ENCODE assay signal across 8 cellular contexts in the genomic region with DNA sequence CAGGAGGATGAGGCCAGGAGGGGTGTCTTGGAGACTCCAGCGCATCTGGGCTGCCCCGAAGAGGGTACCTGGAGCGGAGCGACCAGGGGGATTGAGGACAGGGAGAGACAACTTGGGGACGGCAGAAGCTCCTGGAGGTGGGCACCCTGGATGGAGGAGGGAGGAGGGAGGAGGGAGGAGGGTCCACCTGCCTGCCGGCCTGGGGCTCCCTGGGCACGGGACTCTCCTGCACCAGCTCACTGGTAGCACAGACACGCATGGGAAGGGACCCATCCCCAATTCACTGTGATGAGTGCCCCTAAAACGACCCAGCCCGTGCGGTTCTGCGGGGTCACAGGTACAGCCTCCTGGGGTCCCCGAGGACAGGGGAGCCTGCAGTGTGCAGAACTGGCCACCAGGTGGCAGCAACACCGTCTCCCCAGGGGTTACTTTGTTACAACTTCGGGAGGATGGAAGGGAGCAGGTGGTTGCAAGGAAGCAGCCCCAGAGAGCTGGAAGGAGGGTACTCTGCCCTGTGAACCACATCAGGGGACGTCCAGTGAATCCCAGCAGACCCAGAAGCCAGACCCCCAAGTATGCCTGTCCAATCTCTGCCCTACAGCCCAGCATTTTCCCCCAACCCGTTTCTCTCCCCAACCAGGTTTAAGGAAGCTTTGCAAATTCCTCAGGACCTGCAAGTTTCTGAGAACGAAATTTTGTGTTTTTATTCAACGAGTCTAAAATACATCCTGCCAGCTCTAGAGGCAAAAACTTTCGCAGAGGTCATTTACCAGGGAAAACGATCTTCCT.
DNase-seq lines count a peak whose midpoint lies in the region; ATAC-seq, FAIRE-seq and TF ChIP-seq lines count a peak whose summit lies in the region.

No MANE protein-coding gene starts in this region.

- H3K4me3 Mint-ChIP-seq in activated T-helper 2 cell treated with anti-CD3 and anti-CD28 coated beads, Interferon-gamma antibody, Interleukin-2, Interleukin-4, amounts not matched to agents 10 μg/mL and 5 μg/mL and 100 μg/mL, durations not matched to agents 14 hours and 24 hours and 36 hours (ENCODE audit: low read depth) = no peak overlapping the region
- H3K4me3 Mint-ChIP-seq in osteocyte (ENCODE audit: unreplicated experiment) = no peak overlapping the region

- no TSS peak for BruUV-seq in HCT116 (replicated peaks; lab: Mats Ljungman, UMichigan)

- RAD21 ChIA-PET in HCT116 (lab: Charles Lee; ENCODE audit: low non-redundant PET in 1 of 2, low total read pairs in 2 of 2, uncharacterized antibody in 2 of 2, unreplicated experiment in 2 of 2) = interaction anchor here in 1 of 2 experiments (0.6 kb wide), 1 partner anchor 236 kb away, joined by 3 read pairs; no protein-coding TSS in a partner anchor

- H2AFZ ChIP-seq in HCT116 (ENCODE audit: low read depth, low read length, poor library complexity, severe bottlenecking) = no peak overlapping the region

- H3K4me2 ChIP-seq in HCT116 (ENCODE audit: low read length) = no peak overlapping the region

- H3K27ac Mint-ChIP-seq in activated T-helper 2 cell treated with anti-CD3 and anti-CD28 coated beads, Interferon-gamma antibody, Interleukin-2, Interleukin-4, amounts not matched to agents 10 μg/mL and 5 μg/mL and 100 μg/mL, durations not matched to agents 14 hours and 24 hours and 36 hours = no peak overlapping the region
- no peak overlapping the region for H3K27ac Mint-ChIP-seq in osteocyte (ENCODE audit: unreplicated experiment)

- H3K27ac ChIP-seq in HCT116 (ENCODE audit: low read depth, low read length) (no peak overlapping the region), RWPE2 (ENCODE audit: poor library complexity, severe bottlenecking) (no peak overlapping the region), tibial artery (no peak overlapping the region)

- no peaks in the 10 kb centered on the region for H3K9me2 ChIP-seq in HCT116 (ENCODE audit: insufficient read depth)

- H3K27me3 ChIP-seq in HCT116 (ENCODE audit: insufficient read depth, low read length) (peaks cover 14% of the 10 kb centered on the region), RWPE2 (ENCODE audit: insufficient read depth, poor library complexity, severe bottlenecking) (no peaks in the 10 kb centered on the region), tibial artery (peaks cover 0 to 25% of the 10 kb centered on the region in 2 donors)

- no peak for TF ChIP-seq POLR2A in HCT116 (IDR thresholded peaks at IDR 0.05; ENCODE audit: borderline replicate concordance, extremely low read depth, insufficient read depth, insufficient read length)

- H4K20me1 ChIP-seq in HCT116 (ENCODE audit: insufficient read depth) = no peaks in the 10 kb centered on the region

- peak; percentile 83 for TF ChIP-seq RAD21 in HCT116 (IDR thresholded peaks at IDR 0.05; ENCODE audit: low read depth)

- H3K9me3 Mint-ChIP-seq in activated T-helper 2 cell treated with anti-CD3 and anti-CD28 coated beads, Interferon-gamma antibody, Interleukin-2, Interleukin-4, amounts not matched to agents 10 μg/mL and 5 μg/mL and 100 μg/mL, durations not matched to agents 14 hours and 24 hours and 36 hours = no peaks in the 10 kb centered on the region
- no peaks in the 10 kb centered on the region for H3K9me3 Mint-ChIP-seq in osteocyte (ENCODE audit: unreplicated experiment)

- no peaks in the 10 kb centered on the region for H3K36me3 ChIP-seq in HCT116 (ENCODE audit: control insufficient read depth in 1 of 2, insufficient read depth in 2 of 2, low read length in 2 of 2)
- no peaks in the 10 kb centered on the region for H3K36me3 ChIP-seq in RWPE2 (ENCODE audit: low read depth)
- no peaks in the 10 kb centered on the region for H3K36me3 ChIP-seq in tibial artery

- no peak for FAIRE-seq in frontal cortex (lab: Jason Lieb, UNC)

- H3K4me3 ChIP-seq in HCT116 (replicated peaks in 1 of 2; ENCODE audit: low read depth in 1 of 2, low read length in 2 of 2) (no peak overlapping the region), RWPE2 (ENCODE audit: severe bottlenecking) (no peak overlapping the region), tibial artery (no peak overlapping the region)

- no peaks in the 10 kb centered on the region for H3K79me2 ChIP-seq in HCT116 (ENCODE audit: insufficient read depth, low read length)

- no peaks in the 10 kb centered on the region for H3K27me3 Mint-ChIP-seq in activated T-helper 2 cell treated with anti-CD3 and anti-CD28 coated beads, Interferon-gamma antibody, Interleukin-2, Interleukin-4, amounts not matched to agents 10 μg/mL and 5 μg/mL and 100 μg/mL, durations not matched to agents 14 hours and 24 hours and 36 hours (ENCODE audit: low read depth)
- H3K27me3 Mint-ChIP-seq in osteocyte (ENCODE audit: unreplicated experiment) = peaks cover 2% of the 10 kb centered on the region

- intact Hi-C loops in HCT116 (cut with micrococcal nuclease) (loop anchor here (1.0 kb wide), 4 partner anchors 111 to 465 kb away; no protein-coding TSS in a partner anchor), tibial artery (cut with DNase I; ENCODE audit: low total_unique reads) (no loop called here)
- intact Hi-C loops in activated T-helper 2 cell treated with anti-CD3 and anti-CD28 coated beads, Interferon-gamma antibody, Interleukin-2, Interleukin-4, amounts not matched to agents 10 μg/mL and 5 μg/mL and 100 μg/mL, durations not matched to agents 14 hours and 24 hours and 36 hours (cut with micrococcal nuclease) = loop anchor here (2.0 to 5.0 kb wide), 2 partner anchors 237 to 465 kb away; no protein-coding TSS in a partner anchor

- CTCF ChIA-PET in HCT116 (lab: Charles Lee) = interaction anchor here (0.7 to 3.3 kb wide), 9 partner anchors 19 to 465 kb away, joined by 3 to 29 read pairs (median 3); no protein-coding TSS in a partner anchor

- H3K4me1 ChIP-seq in HCT116 (ENCODE audit: control insufficient read depth in 1 of 2, insufficient read depth in 2 of 2, low read length in 2 of 2) (no peaks in the 10 kb centered on the region), RWPE2 (ENCODE audit: insufficient read depth, poor library complexity, severe bottlenecking) (no peaks in the 10 kb centered on the region), tibial artery (peaks cover 2 to 9% (median 6%) of the 10 kb centered on the region in 4 donors)

- no peaks in the 10 kb centered on the region for H3K36me3 Mint-ChIP-seq in activated T-helper 2 cell treated with anti-CD3 and anti-CD28 coated beads, Interferon-gamma antibody, Interleukin-2, Interleukin-4, amounts not matched to agents 10 μg/mL and 5 μg/mL and 100 μg/mL, durations not matched to agents 14 hours and 24 hours and 36 hours (ENCODE audit: low read depth)
- no peaks in the 10 kb centered on the region for H3K36me3 Mint-ChIP-seq in osteocyte (ENCODE audit: unreplicated experiment)

- TF ChIP-seq CTCF in HCT116 (IDR thresholded peaks at IDR 0.05 in 2 of 3, conservative IDR thresholded peaks at IDR 0.05 in 1 of 3; ENCODE audit: borderline replicate concordance in 1 of 3, insufficient read depth in 1 of 3, low read depth in 2 of 3, low read length in 2 of 3) = peak; percentile 71 to 98 (median 98)
- TF ChIP-seq CTCF in RWPE2 (IDR thresholded peaks at IDR 0.05; ENCODE audit: poor library complexity, severe bottlenecking) = peak; percentile 82
- TF ChIP-seq CTCF in osteocyte (IDR thresholded peaks at IDR 0.05) = peak; percentile 87
- TF ChIP-seq CTCF in tibial artery (IDR thresholded peaks at IDR 0.05) = peak; percentile 86 to 96

- POLR2A ChIA-PET in HCT116 (lab: Charles Lee) = no interaction called here

- no peaks in the 10 kb centered on the region for H3K9me3 ChIP-seq in HCT116 (ENCODE audit: control insufficient read depth in 1 of 2, insufficient read depth in 1 of 2, low read depth in 1 of 2, low read length in 2 of 2)
- H3K9me3 ChIP-seq in RWPE2 (ENCODE audit: severe bottlenecking) = no peaks in the 10 kb centered on the region
- H3K9me3 ChIP-seq in tibial artery = no peaks in the 10 kb centered on the region

- no peak overlapping the region for H3K9ac ChIP-seq in HCT116 (ENCODE audit: low read length)

- no peaks in the 10 kb centered on the region for H3K4me1 Mint-ChIP-seq in activated T-helper 2 cell treated with anti-CD3 and anti-CD28 coated beads, Interferon-gamma antibody, Interleukin-2, Interleukin-4, amounts not matched to agents 10 μg/mL and 5 μg/mL and 100 μg/mL, durations not matched to agents 14 hours and 24 hours and 36 hours (ENCODE audit: low read depth)
- H3K4me1 Mint-ChIP-seq in osteocyte (ENCODE audit: unreplicated experiment) = no peaks in the 10 kb centered on the region

- peak; percentile 86 for ATAC-seq in HCT116
- peak; percentile 61; the same call in 1 of the 3 replicates for ATAC-seq in RWPE2 (ENCODE audit: low read depth)
- no peak for ATAC-seq in GM21723 (IDR thresholded peaks at IDR 0.05; ENCODE audit: unreplicated experiment)

- DNase-seq in C1 segment of cervical spinal cord (lab: John Stamatoyannopoulos, UW) = peak in 12 of 14 donors; percentile 8 to 54 (median 20)
- peak; percentile 13 for DNase-seq in HCT116 (ENCODE audit: low read depth, low spot score)
- DNase-seq in RWPE2 (ENCODE audit: low spot score) = no peak
- DNase-seq in activated T-helper 2 cell treated with anti-CD3 and anti-CD28 coated beads, Interferon-gamma antibody, Interleukin-2, Interleukin-4, amounts not matched to agents 10 μg/mL and 5 μg/mL and 100 μg/mL, durations not matched to agents 14 hours and 24 hours and 36 hours (ENCODE audit: low spot score) = peak; percentile 46
- DNase-seq in frontal cortex (ENCODE audit: low spot score in 2 of 2) = peak; percentile 61 to 79
- DNase-seq in osteocyte (ENCODE audit: extremely low spot score, unreplicated experiment) = no peak
- peak in 1 of 2 donors; percentile 65 for DNase-seq in tibial artery

TF ChIP-seq in HCT116, 20 proteins besides CTCF, POLR2A, EP300 and RAD21 (continues in another document):
- TF ChIP-seq FOSL1 (IDR thresholded peaks at IDR 0.05; ENCODE audit: low read depth) = no peak
- TF ChIP-seq SIN3A (IDR thresholded peaks at IDR 0.05; ENCODE audit: low read depth) = no peak
- no peak for TF ChIP-seq ZBTB33 (IDR thresholded peaks at IDR 0.05; ENCODE audit: extremely low read depth, insufficient replicate concordance, low read length)

Comparison
In these comparisons a context has a peak if more than half of its experiments do, and no peak if none do; other contexts are left out.
1. DNase-seq: peak in C1 segment of cervical spinal cord (12 of 14), HCT116 (single experiment), activated T-helper 2 cell treated with anti-CD3 and anti-CD28 coated beads, Interferon-gamma antibody, Interleukin-2, Interleukin-4, amounts not matched to agents 10 μg/mL and 5 μg/mL and 100 μg/mL, durations not matched to agents 14 hours and 24 hours and 36 hours (single experiment) and frontal cortex (2 of 2); none in RWPE2 (single experiment) and osteocyte (single experiment).
2. Peak in every context shown above with its lines, with median percentiles within 50 percentile points of each other: CTCF ChIP-seq.